25 cellular contexts compared by ENCODE assay signal in genomic region chr9:107367727-107368502, GRCh38.
DNase-seq lines count a peak whose midpoint lies in the region; ATAC-seq and TF ChIP-seq lines count a peak whose summit lies in the region.
"Had no signal": no experiment of that assay in that cellular context is flagged by ENCODE, and none has a peak within 500 bp of the region (broad histone marks: within the 10 kb centered on the region; RNA-seq: fewer than 3 reads in every experiment).

No MANE protein-coding gene starts in this region.

- H3K27me3 Mint-ChIP-seq in Caco-2 (ENCODE audit: insufficient read depth, unreplicated experiment) (no peaks in the 10 kb centered on the region), mesothelial cell of epicardium (ENCODE audit: low read depth) (no peaks in the 10 kb centered on the region)
- H3K27me3 Mint-ChIP-seq in stimulated activated memory B cell treated with anti-CD40 and anti-IgM and Interleukin-4, amounts not matched to agents 10 μg/mL and 1 μg/mL and 100 μg/mL, for 72 hours: peaks cover 19% of the 10 kb centered on the region
- peaks cover 5 to 15% of the 10 kb centered on the region in 2 donors for H3K27me3 Mint-ChIP-seq in CD4-positive, alpha-beta memory T cell

- CTCF ChIA-PET in Caco-2 (lab: Charles Lee): interaction anchor here (0.6 kb wide), 1 partner anchor 16 kb away, joined by 3 read pairs; no protein-coding TSS in a partner anchor
- CTCF ChIA-PET in CD4-positive, alpha-beta memory T cell (lab: Charles Lee; ENCODE audit: partially characterized antibody): no interaction called here

- peak overlapping the region; percentile 88 for H3K27ac Mint-ChIP-seq in Caco-2 (ENCODE audit: unreplicated experiment)
- H3K27ac Mint-ChIP-seq in mesothelial cell of epicardium: peak overlapping the region; percentile 16
- H3K27ac Mint-ChIP-seq in stimulated activated memory B cell treated with anti-CD40 and anti-IgM and Interleukin-4, amounts not matched to agents 10 μg/mL and 1 μg/mL and 100 μg/mL, for 72 hours: no peak overlapping the region
- H3K27ac Mint-ChIP-seq in CD4-positive, alpha-beta memory T cell: no peak overlapping the region
- H3K27ac Mint-ChIP-seq: activated naive CD4-positive, alpha-beta T cell treated with anti-CD3 and anti-CD28 coated beads, Interleukin-2, amount 10 ng/mL, durations not matched to agents 7 days and 5 days; activated T-cell treated with anti-CD3 and anti-CD28 coated beads, Interleukin-2, amount 50 U/mL, for 72 hours; T-helper 17 cell had no signal

- H3K36me3 ChIP-seq in Caco-2 (ENCODE audit: control insufficient read depth, insufficient read depth, low read length): no peaks in the 10 kb centered on the region
- H3K36me3 ChIP-seq in CD4-positive, alpha-beta memory T cell (ENCODE audit: insufficient read depth, low read length): no peaks in the 10 kb centered on the region
- H3K36me3 ChIP-seq: ascending aorta; BLaER1 treated with 17β-estradiol and CSF1 and Interleukin-3, amounts not matched to agents 10 nM and 100 nM; left ventricle myocardium inferior; neutrophil; stomach; tibial nerve had no signal

- H3K36me3 Mint-ChIP-seq in Caco-2 (ENCODE audit: insufficient read depth, unreplicated experiment): peaks cover 11% of the 10 kb centered on the region
- H3K36me3 Mint-ChIP-seq in mesothelial cell of epicardium: no peaks in the 10 kb centered on the region
- no peaks in the 10 kb centered on the region for H3K36me3 Mint-ChIP-seq in stimulated activated memory B cell treated with anti-CD40 and anti-IgM and Interleukin-4, amounts not matched to agents 10 μg/mL and 1 μg/mL and 100 μg/mL, for 72 hours
- H3K36me3 Mint-ChIP-seq in CD4-positive, alpha-beta memory T cell: no peaks in the 10 kb centered on the region
- H3K36me3 Mint-ChIP-seq: activated naive CD4-positive, alpha-beta T cell treated with anti-CD3 and anti-CD28 coated beads, Interleukin-2, amount 10 ng/mL, durations not matched to agents 7 days and 5 days had no signal

- DNase-seq in Caco-2 (peak; percentile 33 to 59), amniotic epithelial cell (ENCODE audit: low read depth) (peak; percentile 51), fibroblast of pulmonary artery (ENCODE audit: low read depth) (peak; percentile 73), mesothelial cell of epicardium (ENCODE audit: low spot score in 2 of 2, unreplicated experiment in 2 of 2) (no peak), GM10266 (ENCODE audit: extremely low spot score) (no peak)
- DNase-seq in CD4-positive, alpha-beta memory T cell: no peak
- DNase-seq: activated CD4-positive, alpha-beta T cell treated with anti-CD3 and anti-CD28 coated beads for 4 hours; activated naive CD4-positive, alpha-beta T cell treated with anti-CD3 and anti-CD28 coated beads, Interleukin-2, amount 10 ng/mL, durations not matched to agents 7 days and 5 days; activated T-cell treated with anti-CD3 and anti-CD28 coated beads, Interleukin-2, amount 50 U/mL, for 72 hours; cerebellar nuclear complex; KBM-7; left ventricle myocardium inferior; NCI-H1436 treated with DMSO at 0.1 percent for 48 hours; NCI-H524; RPMI8226; stimulated activated CD4-positive, alpha-beta T cell treated with anti-CD3 and anti-CD28 coated beads, Interleukin-4, amount 100 ng/mL, for 4 hours; stomach; T-helper 17 cell had no signal

- POLR2A ChIA-PET in Caco-2 (lab: Charles Lee): interaction anchor here (0.5 kb wide), 1 partner anchor 146 kb away, joined by 3 read pairs; no protein-coding TSS in a partner anchor
- POLR2A ChIA-PET in CD4-positive, alpha-beta memory T cell (lab: Charles Lee; ENCODE audit: partially characterized antibody): no interaction called here

- no peak for ATAC-seq in stimulated activated memory B cell treated with anti-CD40 and anti-IgM and Interleukin-4, amounts not matched to agents 10 μg/mL and 1 μg/mL and 100 μg/mL, for 72 hours
- ATAC-seq in HG03095 (IDR thresholded peaks at IDR 0.05; ENCODE audit: unreplicated experiment): no peak
- ATAC-seq: activated T-cell treated with anti-CD3 and anti-CD28 coated beads, Interleukin-2, amount 50 U/mL, for 72 hours; T-helper 17 cell had no signal

- H3K27ac ChIP-seq in CD4-positive, alpha-beta memory T cell (ENCODE audit: low read depth, low read length): no peak overlapping the region
- H3K27ac ChIP-seq: ascending aorta; BLaER1 treated with 17β-estradiol and CSF1 and Interleukin-3, amounts not matched to agents 10 nM and 100 nM; left ventricle myocardium inferior; neutrophil; SK-N-MC; stomach; tibial nerve had no signal

- no peaks in the 10 kb centered on the region for H3K9me3 ChIP-seq in Caco-2
- H3K9me3 ChIP-seq in CD4-positive, alpha-beta memory T cell (ENCODE audit: control insufficient read depth in 1 of 2, low read length in 2 of 2): no peaks in the 10 kb centered on the region
- H3K9me3 ChIP-seq: ascending aorta; BLaER1 treated with 17β-estradiol and CSF1 and Interleukin-3, amounts not matched to agents 10 nM and 100 nM; left ventricle myocardium inferior; neutrophil; stomach; tibial nerve had no signal

- intact Hi-C loops in Caco-2 (cut with micrococcal nuclease; ENCODE audit: unreplicated experiment): loop anchor here (1.0 to 2.0 kb wide), 2 partner anchors 21 to 92 kb away; no protein-coding TSS in a partner anchor
- intact Hi-C loops in CD4-positive, alpha-beta memory T cell (cut with micrococcal nuclease): no loop called here

- peak overlapping the region; percentile 63 for H3K4me3 Mint-ChIP-seq in Caco-2 (ENCODE audit: unreplicated experiment)
- no peak overlapping the region for H3K4me3 Mint-ChIP-seq in mesothelial cell of epicardium
- H3K4me3 Mint-ChIP-seq in stimulated activated memory B cell treated with anti-CD40 and anti-IgM and Interleukin-4, amounts not matched to agents 10 μg/mL and 1 μg/mL and 100 μg/mL, for 72 hours: no peak overlapping the region
- no peak overlapping the region for H3K4me3 Mint-ChIP-seq in CD4-positive, alpha-beta memory T cell
- H3K4me3 Mint-ChIP-seq: activated naive CD4-positive, alpha-beta T cell treated with anti-CD3 and anti-CD28 coated beads, Interleukin-2, amount 10 ng/mL, durations not matched to agents 7 days and 5 days; activated T-cell treated with anti-CD3 and anti-CD28 coated beads, Interleukin-2, amount 50 U/mL, for 72 hours; T-helper 17 cell had no signal

- no peaks in the 10 kb centered on the region for H3K27me3 ChIP-seq in Caco-2 (replicated peaks; ENCODE audit: control insufficient read depth, insufficient read depth, low read length)
- H3K27me3 ChIP-seq in CD4-positive, alpha-beta memory T cell (ENCODE audit: insufficient read depth, low read length): no peaks in the 10 kb centered on the region
- H3K27me3 ChIP-seq: ascending aorta; BLaER1 treated with 17β-estradiol and CSF1 and Interleukin-3, amounts not matched to agents 10 nM and 100 nM; stomach; tibial nerve had no signal

- peaks cover 26% of the 10 kb centered on the region for H3K4me1 ChIP-seq in Caco-2
- H3K4me1 ChIP-seq in CD4-positive, alpha-beta memory T cell (ENCODE audit: insufficient read depth, low read length): no peaks in the 10 kb centered on the region
- H3K4me1 ChIP-seq: ascending aorta, left ventricle myocardium inferior, stomach, tibial nerve had no signal

- no peaks in the 10 kb centered on the region for H3K9me3 Mint-ChIP-seq in Caco-2 (ENCODE audit: unreplicated experiment)
- no peaks in the 10 kb centered on the region for H3K9me3 Mint-ChIP-seq in mesothelial cell of epicardium
- H3K9me3 Mint-ChIP-seq in stimulated activated memory B cell treated with anti-CD40 and anti-IgM and Interleukin-4, amounts not matched to agents 10 μg/mL and 1 μg/mL and 100 μg/mL, for 72 hours: no peaks in the 10 kb centered on the region
- H3K9me3 Mint-ChIP-seq in CD4-positive, alpha-beta memory T cell: no peaks in the 10 kb centered on the region
- H3K9me3 Mint-ChIP-seq: activated naive CD4-positive, alpha-beta T cell treated with anti-CD3 and anti-CD28 coated beads, Interleukin-2, amount 10 ng/mL, durations not matched to agents 7 days and 5 days; activated T-cell treated with anti-CD3 and anti-CD28 coated beads, Interleukin-2, amount 50 U/mL, for 72 hours had no signal

- H3K4me1 Mint-ChIP-seq in Caco-2 (ENCODE audit: low read depth, unreplicated experiment) (peaks cover 24% of the 10 kb centered on the region), mesothelial cell of epicardium (peaks cover 18% of the 10 kb centered on the region)
- H3K4me1 Mint-ChIP-seq in stimulated activated memory B cell treated with anti-CD40 and anti-IgM and Interleukin-4, amounts not matched to agents 10 μg/mL and 1 μg/mL and 100 μg/mL, for 72 hours: no peaks in the 10 kb centered on the region
- no peaks in the 10 kb centered on the region for H3K4me1 Mint-ChIP-seq in CD4-positive, alpha-beta memory T cell
- H3K4me1 Mint-ChIP-seq: activated naive CD4-positive, alpha-beta T cell treated with anti-CD3 and anti-CD28 coated beads, Interleukin-2, amount 10 ng/mL, durations not matched to agents 7 days and 5 days; T-helper 17 cell had no signal

- BruUV-seq in Caco-2 (replicated peaks; lab: Mats Ljungman, UMichigan): no TSS peak

- H3K4me3 ChIP-seq in Caco-2 (ENCODE audit: low read depth, low read length) (no peak overlapping the region), fibroblast of pulmonary artery (replicated peaks; ENCODE audit: low read depth, low read length) (no peak overlapping the region)
- no peak overlapping the region for H3K4me3 ChIP-seq in CD4-positive, alpha-beta memory T cell (ENCODE audit: low read length in 2 of 2)
- H3K4me3 ChIP-seq: ascending aorta; BLaER1 treated with 17β-estradiol and CSF1 and Interleukin-3, amounts not matched to agents 10 nM and 100 nM; left ventricle myocardium inferior; SK-N-MC; stomach; tibial nerve had no signal

- TF ChIP-seq CTCF in Caco-2 (IDR thresholded peaks at IDR 0.05; ENCODE audit: insufficient read depth in 1 of 2, low read depth in 1 of 2, low read length in 1 of 2, severe bottlenecking in 1 of 2, unreplicated experiment in 1 of 2) (no peak), fibroblast of pulmonary artery (IDR thresholded peaks at IDR 0.05; ENCODE audit: low read length, missing control alignments) (no peak), mesothelial cell of epicardium (IDR thresholded peaks at IDR 0.05; ENCODE audit: unreplicated experiment) (no peak), GM10266 (IDR thresholded peaks at IDR 0.05; ENCODE audit: control insufficient read depth, insufficient read depth, low read depth, missing control alignments) (no peak)

Comparison
In these comparisons a context has a peak if more than half of its experiments do, and no peak if none do; other contexts are left out.
1. DNase-seq: peak in Caco-2 (2 of 2), amniotic epithelial cell (single experiment) and fibroblast of pulmonary artery (single experiment); none in mesothelial cell of epicardium (0 of 2), CD4-positive, alpha-beta memory T cell (0 of 5) and GM10266 (single experiment).
2. H3K27ac Mint-ChIP-seq: peak in Caco-2 (single experiment) and mesothelial cell of epicardium (single experiment); none in stimulated activated memory B cell treated with anti-CD40 and anti-IgM and Interleukin-4, amounts not matched to agents 10 μg/mL and 1 μg/mL and 100 μg/mL, for 72 hours (single experiment) and CD4-positive, alpha-beta memory T cell (0 of 7).